In the genomic region with DNA sequence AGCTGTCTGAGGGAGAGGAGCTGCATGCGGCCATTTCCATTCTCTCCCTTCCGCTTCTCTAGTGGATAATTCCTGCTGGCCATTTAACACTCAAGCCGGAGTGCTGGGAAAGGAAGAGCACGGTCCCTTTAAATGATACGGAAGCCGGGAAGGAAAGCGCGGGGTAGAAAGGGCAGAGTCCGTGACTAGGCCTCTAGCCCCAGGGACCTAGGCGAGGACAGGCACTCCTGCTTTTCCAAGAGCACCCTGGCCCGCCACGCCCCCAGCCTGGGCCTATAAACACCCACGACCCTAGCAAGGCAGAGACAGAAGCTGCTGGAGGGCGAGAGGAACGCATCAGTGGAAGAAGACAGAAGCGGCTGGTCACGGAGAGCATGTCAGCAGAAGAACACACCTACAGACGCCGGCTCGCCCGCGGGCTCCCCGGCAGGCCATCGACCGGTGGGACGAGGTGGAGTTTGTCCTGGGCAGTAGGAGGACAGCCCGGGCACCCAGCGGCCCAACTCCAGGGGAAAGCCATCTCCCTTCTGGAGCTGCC, we compare ENCODE assay signal across 1 cellular context.
TF ChIP-seq lines count a peak whose summit lies in the region.

No MANE protein-coding gene starts in this region.

TF ChIP-seq in H1, 55 proteins besides CTCF, POLR2A, EP300 and RAD21 (continued from another document):
- TF ChIP-seq, protein P1, sequence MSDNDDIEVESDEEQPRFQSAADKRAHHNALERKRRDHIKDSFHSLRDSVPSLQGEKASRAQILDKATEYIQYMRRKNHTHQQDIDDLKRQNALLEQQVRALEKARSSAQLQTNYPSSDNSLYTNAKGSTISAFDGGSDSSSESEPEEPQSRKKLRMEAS (IDR thresholded peaks at IDR 0.05) = no peak
- TF ChIP-seq RNF2 (IDR thresholded peaks at IDR 0.05; ENCODE audit: borderline replicate concordance, low read depth, low read length, missing control alignments, poor library complexity, severe bottlenecking) (no peak), CHD1 (IDR thresholded peaks at IDR 0.05; ENCODE audit: low read depth, low read length) (no peak), BACH1 (IDR thresholded peaks at IDR 0.05; ENCODE audit: low read length) (no peak), SAP30 (IDR thresholded peaks at IDR 0.05; ENCODE audit: insufficient read depth, insufficient replicate concordance, low read length) (no peak), EGR1 (IDR thresholded peaks at IDR 0.05; ENCODE audit: borderline replicate concordance, low read depth, low read length) (no peak), CBX8 (IDR thresholded peaks at IDR 0.05; ENCODE audit: borderline replicate concordance, low read depth, low read length) (no peak), MAFK (IDR thresholded peaks at IDR 0.05; ENCODE audit: low read depth, low read length) (no peak), ASH2L (IDR thresholded peaks at IDR 0.05; ENCODE audit: low read length) (no peak), CEBPB (IDR thresholded peaks at IDR 0.05; ENCODE audit: low read depth, low read length) (no peak), CTBP2 (IDR thresholded peaks at IDR 0.05; ENCODE audit: borderline replicate concordance, insufficient read depth, insufficient read length, low read length) (no peak), SIX5 (IDR thresholded peaks at IDR 0.05; ENCODE audit: low read depth, low read length) (no peak), TCF12 (IDR thresholded peaks at IDR 0.05; ENCODE audit: low read depth, low read length) (no peak), TAF7 (optimal IDR thresholded peaks at IDR 0.05; ENCODE audit: borderline replicate concordance, low read depth, low read length) (no peak), SIRT6 (IDR thresholded peaks at IDR 0.05; ENCODE audit: low read length) (no peak), CREB1 (IDR thresholded peaks at IDR 0.05) (no peak), POLR2AphosphoS5 (IDR thresholded peaks at IDR 0.05; ENCODE audit: low read depth, low read length) (no peak)
